In genomic region chr6:331622-332521, GRCh38 we compare ENCODE assay signal across 12 cellular contexts. TPM values are rescaled to one million over a fixed set of nuclear protein-coding genes. Genes with fewer than 3 reads are reported as not detected.
DNase-seq lines count a peak whose midpoint lies in the region; ATAC-seq lines count a peak whose summit lies in the region.
"Had no signal": no experiment of that assay in that cellular context is flagged by ENCODE, and none has a peak within 500 bp of the region (broad histone marks: within the 10 kb centered on the region; RNA-seq: fewer than 3 reads in every experiment).

No MANE protein-coding gene starts in this region.

- H3K9me3 ChIP-seq in effector memory CD4-positive, alpha-beta T cell (ENCODE audit: control insufficient read depth, low read length), result no peaks in the 10 kb centered on the region

- intact Hi-C loops in cardiac septum (cut with DNase I), result loop anchor here (5.0 kb wide), 1 partner anchor 40 kb away; the partner anchor contains the start of gene DUSP22

- H3K27me3 ChIP-seq in effector memory CD4-positive, alpha-beta T cell (replicated peaks; ENCODE audit: control insufficient read depth, insufficient read depth, low read length, poor library complexity, severe bottlenecking), result no peaks in the 10 kb centered on the region

- DNase-seq in mesenteric fat pad (ENCODE audit: low spot score), result peak; percentile 79
- DNase-seq in effector memory CD4-positive, alpha-beta T cell, result no peak
- no peak for DNase-seq in DMS153 treated with DMSO at 0.1 percent for 48 hours (lab: John Stamatoyannopoulos, UW; ENCODE audit: unreplicated experiment)
- DNase-seq in UCSD-AML1 (lab: John Stamatoyannopoulos, UW; ENCODE audit: unreplicated experiment), result no peak
- no peak for DNase-seq in cardiac septum (ENCODE audit: low spot score)
- DNase-seq: effector CD4-positive, alpha-beta T cell; GF-D8; NCI-H1417; SIG-M5 had no signal

- no peak overlapping the region for H3K27ac ChIP-seq in effector memory CD4-positive, alpha-beta T cell (ENCODE audit: insufficient read depth, low read length, poor library complexity, severe bottlenecking)

- no peak overlapping the region for H3K4me3 ChIP-seq in effector memory CD4-positive, alpha-beta T cell (ENCODE audit: insufficient read depth, low read depth, low read length, poor library complexity, severe bottlenecking)

- peaks cover 4% of the 10 kb centered on the region for H3K4me1 ChIP-seq in effector memory CD4-positive, alpha-beta T cell (ENCODE audit: control insufficient read depth, insufficient read depth, low read length, poor library complexity, severe bottlenecking)

- no peaks in the 10 kb centered on the region for H3K36me3 ChIP-seq in effector memory CD4-positive, alpha-beta T cell (ENCODE audit: control insufficient read depth, insufficient read depth, low read length)

- ATAC-seq in GM18508 (IDR thresholded peaks at IDR 0.05; ENCODE audit: insufficient read depth, unreplicated experiment), result peak; percentile 50
- ATAC-seq in GM21390 (IDR thresholded peaks at IDR 0.05; ENCODE audit: unreplicated experiment), result peak; percentile 33
- peak; percentile 42 for ATAC-seq in HG03139 (IDR thresholded peaks at IDR 0.05; ENCODE audit: unreplicated experiment)

RNA-seq across cellular contexts. Expression of gene DUSP22, which starts 39.6 kb away (rescaled TPM):
- total RNA-seq in mesenteric fat pad (75.0 TPM), cardiac septum (49.2 TPM)

RNA-seq across cellular contexts. Expression of gene IRF4, which starts 59.7 kb away (rescaled TPM):
- total RNA-seq in mesenteric fat pad, result 6.3 TPM
- total RNA-seq in cardiac septum, result 0.89 TPM
